ENCODE assay signal across 18 cellular contexts in the genomic region with DNA sequence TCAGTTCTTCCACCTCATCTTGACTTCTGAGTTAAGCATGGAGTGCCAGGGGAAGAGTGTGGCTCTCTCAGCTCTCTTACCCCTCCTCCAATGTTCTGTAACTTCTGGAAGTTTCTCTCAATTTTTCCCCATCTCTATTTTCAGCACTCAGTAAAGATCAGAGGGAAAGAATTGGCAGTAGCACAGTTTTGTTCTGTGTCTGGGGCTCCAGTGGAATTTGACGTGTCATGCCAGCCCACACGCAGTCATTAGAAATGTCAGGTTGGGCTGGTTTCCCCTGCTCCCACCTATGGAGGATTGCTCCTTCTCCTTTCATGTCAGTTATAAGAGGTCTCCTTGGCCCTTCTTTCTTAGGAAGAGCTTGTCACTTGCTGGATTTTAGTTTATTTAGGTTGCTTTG.
DNase-seq lines count a peak whose midpoint lies in the region; ATAC-seq and TF ChIP-seq lines count a peak whose summit lies in the region.
"Had no signal": no experiment of that assay in that cellular context is flagged by ENCODE, and none has a peak within 500 bp of the region (broad histone marks: within the 10 kb centered on the region; RNA-seq: fewer than 3 reads in every experiment).

No MANE protein-coding gene starts in this region.

- H2BK120ac ChIP-seq in IMR-90 (ENCODE audit: low read depth, low read length), result peak overlapping the region; percentile 82

- H3K23ac ChIP-seq in IMR-90 (ENCODE audit: low read depth, low read length), result peak overlapping the region; percentile 53; the same call in 1 of the 2 replicates

- H2BK5ac ChIP-seq in IMR-90 (ENCODE audit: low read depth, low read length, poor library complexity, severe bottlenecking), result peak overlapping the region; percentile 93

- intact Hi-C loops in IMR-90 (cut with micrococcal nuclease), result no loop called here
- intact Hi-C loops in activated naive CD4-positive, alpha-beta T cell treated with anti-CD3 and anti-CD28 coated beads for 36 hours (cut with micrococcal nuclease), result no loop called here

- H3K9ac ChIP-seq in IMR-90 (ENCODE audit: low read depth, low read length), result no peak overlapping the region

- peaks cover 11% of the 10 kb centered on the region for H3K36me3 Mint-ChIP-seq in osteocyte (ENCODE audit: unreplicated experiment)
- no peaks in the 10 kb centered on the region for H3K36me3 Mint-ChIP-seq in activated naive CD4-positive, alpha-beta T cell treated with anti-CD3 and anti-CD28 coated beads for 36 hours (ENCODE audit: low read depth)

- H3K36me3 ChIP-seq in IMR-90 (ENCODE audit: control insufficient read depth, insufficient read depth, low read length), result no peaks in the 10 kb centered on the region
- H3K36me3 ChIP-seq: right atrium auricular region had no signal

- in situ Hi-C loops in IMR-90 (cut with MboI; ENCODE audit: low sequenced_read_pairs), result no loop called here

- H3K4me1 ChIP-seq in IMR-90 (ENCODE audit: control insufficient read depth, insufficient read depth, low read length), result peaks cover 5% of the 10 kb centered on the region
- H3K4me1 ChIP-seq: right atrium auricular region had no signal

- no peak for TF ChIP-seq POLR2A in IMR-90 (IDR thresholded peaks at IDR 0.05; ENCODE audit: low read depth, low read length)

- H4K5ac ChIP-seq in IMR-90 (ENCODE audit: low read depth, low read length), result peak overlapping the region; percentile 77

- H3K4me3 ChIP-seq in IMR-90 (ENCODE audit: insufficient read depth, low read depth, low read length), result no peak overlapping the region
- H3K4me3 ChIP-seq: right atrium auricular region had no signal

- H3K18ac ChIP-seq in IMR-90 (ENCODE audit: low read depth, low read length), result peak overlapping the region; percentile 91

- no peaks in the 10 kb centered on the region for H3K79me1 ChIP-seq in IMR-90 (ENCODE audit: low read depth in 1 of 2, low read length in 2 of 2)

- 0 out of 2 replicates have a peak overlapping the region, but pooled peaks have one; percentile 17 for H3K4me2 ChIP-seq in IMR-90 (ENCODE audit: low read depth, low read length)

- peak overlapping the region; percentile 66; the same call in 1 of the 2 replicates for H3K27ac ChIP-seq in IMR-90 (ENCODE audit: insufficient read depth, low read length)
- H3K27ac ChIP-seq: epithelial cell of prostate, right atrium auricular region had no signal

- H2AFZ ChIP-seq in IMR-90 (replicated peaks; ENCODE audit: low read length, poor library complexity), result peak overlapping the region; percentile 57

- H3K4ac ChIP-seq in IMR-90 (ENCODE audit: low read depth, low read length), result peak overlapping the region; percentile 68; the same call in 1 of the 2 replicates

- no peak for TF ChIP-seq CTCF in IMR-90 (conservative IDR thresholded peaks at IDR 0.05; ENCODE audit: low read depth, low read length)
- no peak for TF ChIP-seq CTCF in osteocyte (IDR thresholded peaks at IDR 0.05)

- peak overlapping the region; percentile 53 for H3K14ac ChIP-seq in IMR-90 (replicated peaks; ENCODE audit: low read depth, low read length)

- no TSS peak for BruUV-seq in IMR-90 (replicated peaks; lab: Mats Ljungman, UMichigan)

- no peak overlapping the region for H2AK9ac ChIP-seq in IMR-90 (replicated peaks; ENCODE audit: low read depth, low read length, poor library complexity)

- H3K27me3 ChIP-seq in IMR-90 (ENCODE audit: control insufficient read depth, insufficient read depth, low read length), result no peaks in the 10 kb centered on the region
- H3K27me3 ChIP-seq: right atrium auricular region had no signal

- ATAC-seq in IMR-90 (ENCODE audit: low read depth), result peak; percentile 40
- ATAC-seq: HCT116, HepG2, Panc1 had no signal

- CTCF ChIA-PET in IMR-90 (lab: Yijun Ruan, JAX), result no interaction called here
- CTCF ChIA-PET in activated naive CD4-positive, alpha-beta T cell treated with anti-CD3 and anti-CD28 coated beads for 36 hours (lab: Charles Lee), result no interaction called here

- TF ChIP-seq RAD21 in IMR-90 (IDR thresholded peaks at IDR 0.05; ENCODE audit: low read length), result no peak

- peak overlapping the region in 1 of 2 experiments; percentile 69; a peak in 2 of 4 replicates for H4K8ac ChIP-seq in IMR-90 (ENCODE audit: low read depth in 2 of 2, low read length in 2 of 2)

- H2AK5ac ChIP-seq in IMR-90 (ENCODE audit: low read depth, low read length), result peak overlapping the region; percentile 40

- H4K91ac ChIP-seq in IMR-90 (ENCODE audit: insufficient read depth, low read depth, low read length), result peak overlapping the region; percentile 28; the same call in 1 of the 2 replicates

- peak; percentile 43 for DNase-seq in AG20443 (ENCODE audit: low spot score)
- DNase-seq in IMR-90, result peak; percentile 26
- DNase-seq in fibroblast of gingiva (ENCODE audit: low read depth), result peak; percentile 21
- DNase-seq in osteocyte (ENCODE audit: extremely low spot score, unreplicated experiment), result no peak
- DNase-seq in HK-2 (ENCODE audit: unreplicated experiment), result no peak
- DNase-seq in activated naive CD4-positive, alpha-beta T cell treated with anti-CD3 and anti-CD28 coated beads for 36 hours, result no peak
- DNase-seq in T-helper 1 cell, result no peak
- DNase-seq: activated naive CD4-positive, alpha-beta T cell treated with Interleukin-2 at 50 U/mL for 16 hours; hippocampal formation; NCI-H2171; NCI-H774; stimulated activated CD4-positive, alpha-beta T cell treated with anti-CD3 and anti-CD28 coated beads, Interleukin-4, amount 100 ng/mL, for 24 hours had no signal

- H3K9me3 Mint-ChIP-seq in osteocyte (ENCODE audit: unreplicated experiment), result peaks cover 22% of the 10 kb centered on the region
- peaks cover 15% of the 10 kb centered on the region for H3K9me3 Mint-ChIP-seq in activated naive CD4-positive, alpha-beta T cell treated with anti-CD3 and anti-CD28 coated beads for 36 hours

- H3K27me3 Mint-ChIP-seq in osteocyte (ENCODE audit: unreplicated experiment), result no peaks in the 10 kb centered on the region
- H3K27me3 Mint-ChIP-seq in activated naive CD4-positive, alpha-beta T cell treated with anti-CD3 and anti-CD28 coated beads for 36 hours (ENCODE audit: low read depth), result no peaks in the 10 kb centered on the region

- no CpG with 5 or more reads among the region's 2 CpGs for WGBS in IMR-90 (ENCODE audit: extremely low coverage in 2 of 2, insufficient read length in 1 of 2), 2 experiments

- peak overlapping the region; percentile 95 for H2BK15ac ChIP-seq in IMR-90 (ENCODE audit: low read depth, low read length)

- H3K56ac ChIP-seq in IMR-90 (ENCODE audit: extremely low read depth, insufficient read depth, low read length), result 0 out of 2 replicates have a peak overlapping the region, but pooled peaks have one; percentile 12

- dilution Hi-C loops in IMR-90 (cut with HindIII; ENCODE audit: low sequenced_read_pairs, unreplicated experiment), result no loop called here

- H2BK20ac ChIP-seq in IMR-90 (ENCODE audit: low read depth, low read length), result peak overlapping the region; percentile 79

- H3K4me1 Mint-ChIP-seq in osteocyte (ENCODE audit: unreplicated experiment), result peaks cover 12% of the 10 kb centered on the region
- no peaks in the 10 kb centered on the region for H3K4me1 Mint-ChIP-seq in activated naive CD4-positive, alpha-beta T cell treated with anti-CD3 and anti-CD28 coated beads for 36 hours (ENCODE audit: low read depth)

- H3K4me3 Mint-ChIP-seq in osteocyte (ENCODE audit: unreplicated experiment), result no peak overlapping the region
- H3K4me3 Mint-ChIP-seq in activated naive CD4-positive, alpha-beta T cell treated with anti-CD3 and anti-CD28 coated beads for 36 hours, result no peak overlapping the region
- H3K4me3 Mint-ChIP-seq: neural crest cell had no signal

- H3K27ac Mint-ChIP-seq in osteocyte (ENCODE audit: unreplicated experiment), result peak overlapping the region; percentile 35
- no peak overlapping the region for H3K27ac Mint-ChIP-seq in activated naive CD4-positive, alpha-beta T cell treated with anti-CD3 and anti-CD28 coated beads for 36 hours

- no peaks in the 10 kb centered on the region for H3K9me1 ChIP-seq in IMR-90 (ENCODE audit: insufficient read depth, low read length)

- no peaks in the 10 kb centered on the region for H4K20me1 ChIP-seq in IMR-90 (ENCODE audit: insufficient read depth, low read length)

- POLR2A ChIA-PET in IMR-90 (lab: Charles Lee; ENCODE audit: unreplicated experiment), result no interaction called here

- H3K9me3 ChIP-seq in IMR-90 (ENCODE audit: control insufficient read depth, insufficient read depth, low read length), result peaks cover 2% of the 10 kb centered on the region; the same call in 1 of the 2 replicates

TF ChIP-seq in IMR-90, 13 proteins besides CTCF, POLR2A, EP300 and RAD21:
- TF ChIP-seq RFX5 (IDR thresholded peaks at IDR 0.05; ENCODE audit: low read depth, low read length), result no peak
- TF ChIP-seq MAFK (IDR thresholded peaks at IDR 0.05; ENCODE audit: low read depth, low read length), result no peak
- no peak for TF ChIP-seq RCOR1 (IDR thresholded peaks at IDR 0.05; ENCODE audit: insufficient replicate concordance, low read length)
- TF ChIP-seq CHD1 (IDR thresholded peaks at IDR 0.05; ENCODE audit: low read depth, low read length), result no peak
- TF ChIP-seq, protein P1, sequence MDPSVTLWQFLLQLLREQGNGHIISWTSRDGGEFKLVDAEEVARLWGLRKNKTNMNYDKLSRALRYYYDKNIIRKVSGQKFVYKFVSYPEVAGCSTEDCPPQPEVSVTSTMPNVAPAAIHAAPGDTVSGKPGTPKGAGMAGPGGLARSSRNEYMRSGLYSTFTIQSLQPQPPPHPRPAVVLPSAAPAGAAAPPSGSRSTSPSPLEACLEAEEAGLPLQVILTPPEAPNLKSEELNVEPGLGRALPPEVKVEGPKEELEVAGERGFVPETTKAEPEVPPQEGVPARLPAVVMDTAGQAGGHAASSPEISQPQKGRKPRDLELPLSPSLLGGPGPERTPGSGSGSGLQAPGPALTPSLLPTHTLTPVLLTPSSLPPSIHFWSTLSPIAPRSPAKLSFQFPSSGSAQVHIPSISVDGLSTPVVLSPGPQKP (IDR thresholded peaks at IDR 0.05; ENCODE audit: borderline replicate concordance, low read depth, low read length), result no peak
- TF ChIP-seq SMC3 (IDR thresholded peaks at IDR 0.05; ENCODE audit: low read depth, low read length), result no peak
- TF ChIP-seq, protein P2, sequence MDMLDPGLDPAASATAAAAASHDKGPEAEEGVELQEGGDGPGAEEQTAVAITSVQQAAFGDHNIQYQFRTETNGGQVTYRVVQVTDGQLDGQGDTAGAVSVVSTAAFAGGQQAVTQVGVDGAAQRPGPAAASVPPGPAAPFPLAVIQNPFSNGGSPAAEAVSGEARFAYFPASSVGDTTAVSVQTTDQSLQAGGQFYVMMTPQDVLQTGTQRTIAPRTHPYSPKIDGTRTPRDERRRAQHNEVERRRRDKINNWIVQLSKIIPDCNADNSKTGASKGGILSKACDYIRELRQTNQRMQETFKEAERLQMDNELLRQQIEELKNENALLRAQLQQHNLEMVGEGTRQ (IDR thresholded peaks at IDR 0.05; ENCODE audit: low read depth, low read length), result no peak
- no peak for TF ChIP-seq MXI1 (IDR thresholded peaks at IDR 0.05; ENCODE audit: borderline replicate concordance, low read depth, low read length)
- TF ChIP-seq FOS (IDR thresholded peaks at IDR 0.05; ENCODE audit: low read depth, low read length), result no peak
- TF ChIP-seq NFE2L2 (IDR thresholded peaks at IDR 0.05; ENCODE audit: low read depth, low read length), result no peak
- TF ChIP-seq MAZ (IDR thresholded peaks at IDR 0.05; ENCODE audit: borderline replicate concordance, low read depth, low read length), result no peak
- TF ChIP-seq CEBPB (IDR thresholded peaks at IDR 0.05; ENCODE audit: low read depth, low read length), result no peak
TF ChIP-seq in IMR-90: peak in this region for 0.

Comparison
In these comparisons a context has a peak if more than half of its experiments do, and no peak if none do; other contexts are left out.
1. DNase-seq: peak in AG20443 (single experiment), IMR-90 (single experiment) and fibroblast of gingiva (single experiment); none in osteocyte (single experiment), HK-2 (single experiment), activated naive CD4-positive, alpha-beta T cell treated with anti-CD3 and anti-CD28 coated beads for 36 hours (single experiment) and T-helper 1 cell (0 of 5).